8 cellular contexts compared by ENCODE assay signal in the genomic region with DNA sequence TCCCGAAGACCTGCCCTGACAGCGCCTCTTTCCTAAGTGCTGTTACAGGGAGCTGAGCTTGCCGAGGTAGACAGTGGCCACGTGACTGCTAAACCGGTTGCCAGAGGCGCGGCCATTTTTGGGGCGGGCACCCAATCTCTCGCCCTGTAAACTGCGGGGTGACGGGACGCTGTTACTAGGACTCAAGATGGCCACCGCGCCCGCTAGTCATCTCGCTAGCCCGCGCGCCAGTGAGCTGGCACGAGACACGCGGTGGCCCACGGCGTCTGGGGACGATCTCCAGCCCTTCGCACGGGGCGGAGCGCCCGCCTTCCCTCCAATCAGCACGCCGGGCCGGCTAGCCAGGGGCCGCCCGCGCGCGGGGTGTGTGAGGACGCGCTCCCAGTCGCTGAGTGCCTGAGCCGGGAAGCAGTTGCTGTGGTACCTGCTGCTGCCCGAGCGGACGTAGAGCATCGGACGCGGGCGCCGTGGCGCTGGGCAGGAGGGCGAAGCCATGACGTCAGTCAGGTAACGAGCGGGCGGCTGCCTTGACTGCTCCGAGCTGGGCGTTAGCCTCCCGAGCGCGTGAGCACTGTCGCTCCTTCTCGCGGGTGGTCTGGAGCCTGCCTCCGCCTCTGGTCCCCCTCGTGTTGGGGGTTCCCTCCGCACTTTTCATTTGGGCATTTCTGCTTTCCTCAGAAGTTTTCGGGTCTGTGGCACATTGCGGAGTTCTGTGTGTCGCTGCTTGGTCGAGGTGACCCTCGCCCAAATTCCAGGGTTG. TPM values are rescaled to one million over a fixed set of nuclear protein-coding genes. Genes with fewer than 3 reads are reported as not detected.
A peak's percentile ranks its signal among the peaks of the same experiment; 100 is the strongest.
DNase-seq lines count a peak whose midpoint lies in the region; ATAC-seq and TF ChIP-seq lines count a peak whose summit lies in the region.

No MANE protein-coding gene starts in this region.

- H4K20me1 ChIP-seq in KMS-11 (ENCODE audit: insufficient read depth), result no peaks in the 10 kb centered on the region

- H3K27ac Mint-ChIP-seq in activated T-cell treated with anti-CD3 and anti-CD28 coated beads, Interleukin-2, amount 50 U/mL, for 72 hours, result peak overlapping the region; percentile 96

- intact Hi-C loops in Panc1 (cut with micrococcal nuclease; ENCODE audit: unreplicated experiment) (no loop called here), esophagus squamous epithelium (cut with DNase I) (no loop called here)

- H3K9me3 Mint-ChIP-seq in activated T-cell treated with anti-CD3 and anti-CD28 coated beads, Interleukin-2, amount 50 U/mL, for 72 hours, result no peaks in the 10 kb centered on the region

- H3K4me3 Mint-ChIP-seq in activated T-cell treated with anti-CD3 and anti-CD28 coated beads, Interleukin-2, amount 50 U/mL, for 72 hours, result peak overlapping the region; percentile 83 to 96

- H3K36me3 ChIP-seq in KMS-11 (ENCODE audit: insufficient read depth) (no peaks in the 10 kb centered on the region), Panc1 (ENCODE audit: control insufficient read depth, insufficient read depth, low read length) (no peaks in the 10 kb centered on the region), esophagus squamous epithelium (no peaks in the 10 kb centered on the region)

- H3K9me3 ChIP-seq in Panc1 (ENCODE audit: control insufficient read depth, insufficient read depth, low read depth, low read length) (no peaks in the 10 kb centered on the region), esophagus squamous epithelium (no peaks in the 10 kb centered on the region)

- peaks cover 44% of the 10 kb centered on the region for H3K4me1 Mint-ChIP-seq in activated T-cell treated with anti-CD3 and anti-CD28 coated beads, Interleukin-2, amount 50 U/mL, for 72 hours (ENCODE audit: low read depth)

- WGBS in esophagus squamous epithelium, 2 donors, result 0 to 3% methylated on average over 5 to 13 of the region's 72 CpGs

- H2AFZ ChIP-seq in KMS-11 (ENCODE audit: low read depth), result peak overlapping the region; percentile 79

- H3K4me2 ChIP-seq in KMS-11, result peak overlapping the region; percentile 55

- H3K4me3 ChIP-seq in KMS-11 (IDR thresholded peaks at IDR 0.05; ENCODE audit: insufficient read depth, low read depth, low read length), result no peak overlapping the region
- H3K4me3 ChIP-seq in Panc1 (ENCODE audit: low read depth in 2 of 2, low read length in 2 of 2), result peak overlapping the region; percentile 94 to 98
- peak overlapping the region; percentile 62 to 77 (median 72) for H3K4me3 ChIP-seq in esophagus squamous epithelium

- ATAC-seq in GM21786 (IDR thresholded peaks at IDR 0.05; ENCODE audit: unreplicated experiment) (peak; percentile 85), Panc1 (peak; percentile 99)
- ATAC-seq in activated T-cell treated with anti-CD3 and anti-CD28 coated beads, Interleukin-2, amount 50 U/mL, for 72 hours (replicated peaks in 1 of 2), result peak; percentile 96

- H3K36me3 Mint-ChIP-seq in activated T-cell treated with anti-CD3 and anti-CD28 coated beads, Interleukin-2, amount 50 U/mL, for 72 hours (ENCODE audit: insufficient read depth in 2 of 2), result no peaks in the 10 kb centered on the region

- CTCF ChIA-PET in Panc1 (lab: Charles Lee), result no interaction called here

- H3K27ac ChIP-seq in KMS-11 (peak overlapping the region; percentile 81), Panc1 (ENCODE audit: low read length) (peak overlapping the region; percentile 99), esophagus squamous epithelium (peak overlapping the region; percentile 88 to 96 (median 93))

- POLR2A ChIA-PET in Panc1 (lab: Charles Lee), result interaction anchor here (0.5 to 1.7 kb wide), 4 partner anchors 14 to 54 kb away, joined by 3 to 9 read pairs (median 4); a partner anchor contains a TSS

- peaks cover 20% of the 10 kb centered on the region; the same call in 1 of the 2 replicates for H3K79me2 ChIP-seq in KMS-11 (ENCODE audit: insufficient read depth, low read depth)

- in situ Hi-C loops in Panc1 (cut with HindIII; ENCODE audit: low pct_unique_long_range_greater_than_20kb, low sequenced_read_pairs), result no loop called here

- no TSS peak for BruUV-seq in Panc1 (replicated peaks; lab: Mats Ljungman, UMichigan)

- DNase-seq in DMS79 treated with DMSO at 0.1 percent for 48 hours (lab: John Stamatoyannopoulos, UW) (peak; percentile 77), Panc1 (ENCODE audit: low read depth, low spot score) (peak; percentile 81), esophagus squamous epithelium (lab: John Stamatoyannopoulos, UW) (peak; percentile 90), myocyte (ENCODE audit: low read depth) (peak; percentile 98)
- peak; percentile 96 to 98 for DNase-seq in activated T-cell treated with anti-CD3 and anti-CD28 coated beads, Interleukin-2, amount 50 U/mL, for 72 hours
- peak; percentile 94 to 96 for DNase-seq in stimulated activated CD8-positive, alpha-beta memory T cell treated with anti-CD3 and anti-CD28 coated beads, Interleukin-7, amount 100 ng/mL, for 4 hours (ENCODE audit: low read depth in 2 of 2)

- H3K27me3 ChIP-seq in KMS-11 (ENCODE audit: insufficient read depth, low read depth), result no peaks in the 10 kb centered on the region
- no peaks in the 10 kb centered on the region for H3K27me3 ChIP-seq in Panc1 (ENCODE audit: control insufficient read depth, insufficient read depth, low read length)
- no peaks in the 10 kb centered on the region for H3K27me3 ChIP-seq in esophagus squamous epithelium

- TF ChIP-seq CTCF in KMS-11 (conservative IDR thresholded peaks at IDR 0.05; ENCODE audit: low read depth, low read length) (no peak), Panc1 (IDR thresholded peaks at IDR 0.05) (no peak), esophagus squamous epithelium (IDR thresholded peaks at IDR 0.05) (peak in 1 of 6 experiments; percentile 4)

- TF ChIP-seq POLR2A in esophagus squamous epithelium (IDR thresholded peaks at IDR 0.05), result peak in 3 of 4 donors; percentile 48 to 88 (median 80)

- H3K27me3 Mint-ChIP-seq in activated T-cell treated with anti-CD3 and anti-CD28 coated beads, Interleukin-2, amount 50 U/mL, for 72 hours (ENCODE audit: low read depth), result no peaks in the 10 kb centered on the region

- peak overlapping the region; percentile 98 for H3K9ac ChIP-seq in KMS-11

- peaks cover 30% of the 10 kb centered on the region for H3K4me1 ChIP-seq in KMS-11 (ENCODE audit: low read depth, poor library complexity, severe bottlenecking)
- H3K4me1 ChIP-seq in Panc1 (ENCODE audit: control insufficient read depth, insufficient read depth, low read length), result peaks cover 43% of the 10 kb centered on the region
- H3K4me1 ChIP-seq in esophagus squamous epithelium, result peaks cover 0 to 50% (median 7%) of the 10 kb centered on the region in 3 donors

RNA-seq across cellular contexts. Expression of a gene that starts 25.5 kb away (rescaled TPM):
- total RNA-seq in Panc1 (2021; ENCODE audit: unreplicated experiment) (64.5 TPM), esophagus squamous epithelium (10 to 100 TPM; 43.3 to 78.4 (median 68.4) TPM), myocyte (65.4 and 68.1 TPM in 2 replicates)
- 52.6 TPM for polyA plus RNA-seq in Panc1 (2012; ENCODE audit: insufficient read length)
- total RNA-seq in activated T-cell treated with anti-CD3 and anti-CD28 coated beads, Interleukin-2, amount 50 U/mL, for 72 hours, result 10 to 100 TPM; 56.2 to 60.0 TPM
- polyA plus RNA-seq in myocyte (2012), result 29.7 TPM

RNA-seq across cellular contexts. Expression of a gene that starts 25.9 kb away (rescaled TPM):
- total RNA-seq in Panc1 (2021; ENCODE audit: unreplicated experiment) (51.5 TPM), esophagus squamous epithelium (10 to 100 TPM; 23.0 to 26.1 (median 24.3) TPM), myocyte (39.1 and 40.6 TPM in 2 replicates)
- polyA plus RNA-seq in Panc1 (2012; ENCODE audit: insufficient read length), result 32.6 TPM
- total RNA-seq in activated T-cell treated with anti-CD3 and anti-CD28 coated beads, Interleukin-2, amount 50 U/mL, for 72 hours, result 10 to 100 TPM; 49.2 to 50.4 TPM
- polyA plus RNA-seq in myocyte (2012), result 24.0 TPM
